5 cellular contexts compared by ENCODE assay signal in the genomic region with DNA sequence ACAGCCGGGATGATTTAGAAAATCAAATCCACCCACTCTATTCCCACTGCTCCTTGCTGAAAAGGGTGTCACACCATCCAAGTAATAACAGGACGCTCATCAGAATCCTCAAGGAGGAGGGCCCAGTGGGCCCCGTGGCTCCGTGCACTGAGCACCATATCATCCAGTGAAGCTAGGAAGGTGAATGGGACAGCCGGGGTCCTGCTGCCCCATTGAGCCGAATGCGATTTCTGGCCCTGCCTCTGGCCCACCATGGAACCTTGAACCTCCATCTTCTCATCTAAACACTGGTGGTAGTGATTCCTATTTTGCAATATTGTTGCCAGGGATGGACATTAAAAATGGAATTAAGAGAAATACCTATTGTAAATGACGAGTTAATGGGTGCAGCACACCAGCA.
"Had no signal": no experiment of that assay in that cellular context is flagged by ENCODE, and none has a peak within 500 bp of the region (broad histone marks: within the 10 kb centered on the region; RNA-seq: fewer than 3 reads in every experiment).

No MANE protein-coding gene starts in this region.

- H3K27ac Mint-ChIP-seq: GM23338 had no signal

- H3K4me1 Mint-ChIP-seq: GM23338, H9 had no signal

- H3K4me3 ChIP-seq: GM23338, K562 had no signal

- DNase-seq: H9, HCEC 1CT, IMR-90 had no signal

- ATAC-seq: GM23338, K562 had no signal

- H3K4me3 Mint-ChIP-seq: GM23338, H9 had no signal
